Comparison of ENCODE assay signal across 9 cellular contexts in the genomic region with DNA sequence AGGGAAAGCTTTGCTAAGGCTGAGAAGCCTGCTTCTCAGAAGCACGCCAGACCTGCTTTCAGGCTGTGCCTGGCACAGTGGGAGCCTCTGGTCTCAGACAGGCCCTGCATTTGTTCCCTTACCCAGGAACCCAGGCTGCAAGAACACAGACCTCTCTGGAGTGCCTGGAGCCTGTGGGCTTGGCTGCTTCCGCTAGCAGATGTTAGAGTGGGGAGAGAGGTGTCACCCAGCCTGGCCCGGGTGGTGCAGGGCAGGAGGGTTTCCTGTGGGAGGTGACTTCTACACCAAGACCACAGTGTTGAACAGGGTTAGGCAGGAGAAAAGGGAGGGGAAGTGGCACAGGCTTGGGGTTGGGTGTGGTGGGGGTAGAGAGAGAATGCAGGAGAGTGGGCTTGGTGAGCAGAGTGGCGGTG. TPM values are rescaled to one million over a fixed set of nuclear protein-coding genes. Genes with fewer than 3 reads are reported as not detected.
DNase-seq lines count a peak whose midpoint lies in the region; ATAC-seq, FAIRE-seq and TF ChIP-seq lines count a peak whose summit lies in the region.
"Had no signal": no experiment of that assay in that cellular context is flagged by ENCODE, and none has a peak within 500 bp of the region (broad histone marks: within the 10 kb centered on the region; RNA-seq: fewer than 3 reads in every experiment).

No MANE protein-coding gene starts in this region.

- peak overlapping the region; percentile 95 for H3K27ac Mint-ChIP-seq in activated T-helper 17 cell treated with anti-CD3 and anti-CD28 coated beads, Interleukin-2, amount 50 U/mL, for 72 hours

- no peak overlapping the region for H3K9ac ChIP-seq in colonic mucosa (ENCODE audit: low read depth in 2 of 2, low read length in 2 of 2)

- H3K4me1 ChIP-seq in colonic mucosa: no peaks in the 10 kb centered on the region
- H3K4me1 ChIP-seq: tibial artery had no signal

- H3K9me3 Mint-ChIP-seq in activated T-helper 17 cell treated with anti-CD3 and anti-CD28 coated beads, Interleukin-2, amount 50 U/mL, for 72 hours: peaks cover 4% of the 10 kb centered on the region

- no peak for TF ChIP-seq POLR2A in GM12891 (IDR thresholded peaks at IDR 0.05; ENCODE audit: low read depth, low read length)

- H3K27ac ChIP-seq in skin epidermis (peak overlapping the region in 20 of 21 experiments; percentile 4 to 95 (median 51)), colonic mucosa (no peak overlapping the region)
- H3K27ac ChIP-seq: tibial artery had no signal

- POLR2A ChIA-PET in GM10248 (lab: Yijun Ruan, JAX): no interaction called here

- no peaks in the 10 kb centered on the region for H3K36me3 ChIP-seq in colonic mucosa
- H3K36me3 ChIP-seq: tibial artery had no signal

- no peaks in the 10 kb centered on the region for H3K27me3 Mint-ChIP-seq in activated T-helper 17 cell treated with anti-CD3 and anti-CD28 coated beads, Interleukin-2, amount 50 U/mL, for 72 hours

- intact Hi-C loops in colonic mucosa (cut with DNase I): loop anchor here (5.0 kb wide), 1 partner anchor 130 kb away; no protein-coding TSS in a partner anchor

- peak; percentile 56 for FAIRE-seq in GM12891 (lab: Jason Lieb, UNC)

- TF ChIP-seq CTCF in colonic mucosa (IDR thresholded peaks at IDR 0.05) (no peak), GM10248 (IDR thresholded peaks at IDR 0.05; ENCODE audit: control extremely low read depth, extremely low read depth, low read depth, missing control alignments) (no peak)

- H3K9me3 ChIP-seq in colonic mucosa: no peaks in the 10 kb centered on the region

- H3K36me3 Mint-ChIP-seq in activated T-helper 17 cell treated with anti-CD3 and anti-CD28 coated beads, Interleukin-2, amount 50 U/mL, for 72 hours (ENCODE audit: low read depth): peaks cover 32% of the 10 kb centered on the region

- ATAC-seq in activated T-helper 17 cell treated with anti-CD3 and anti-CD28 coated beads, Interleukin-2, amount 50 U/mL, for 72 hours (replicated peaks): peak; percentile 64
- no peak for ATAC-seq in HG03354 (IDR thresholded peaks at IDR 0.05; ENCODE audit: poor library complexity, severe bottlenecking, unreplicated experiment)

- no peak for DNase-seq in GM12891 (ENCODE audit: insufficient read length, low spot score)
- peak; percentile 67 for DNase-seq in MV-4-11 (lab: John Stamatoyannopoulos, UW)
- DNase-seq in NCI-H69 (lab: John Stamatoyannopoulos, UW): no peak
- no peak for DNase-seq in colonic mucosa
- DNase-seq in GM10248 (ENCODE audit: extremely low spot score): no peak

- no peak overlapping the region for H3K4me3 ChIP-seq in skin epidermis
- H3K4me3 ChIP-seq in colonic mucosa: no peak overlapping the region
- H3K4me3 ChIP-seq: tibial artery had no signal

- no peaks in the 10 kb centered on the region for H3K27me3 ChIP-seq in colonic mucosa

- H3K4me1 Mint-ChIP-seq in activated T-helper 17 cell treated with anti-CD3 and anti-CD28 coated beads, Interleukin-2, amount 50 U/mL, for 72 hours: peaks cover 23% of the 10 kb centered on the region

- peak overlapping the region; percentile 83 for H3K4me3 Mint-ChIP-seq in activated T-helper 17 cell treated with anti-CD3 and anti-CD28 coated beads, Interleukin-2, amount 50 U/mL, for 72 hours

- CTCF ChIA-PET in GM10248 (lab: Yijun Ruan, JAX): interaction anchor here (1.0 to 11.2 kb wide), 11 partner anchors 9 to 89 kb away, joined by 3 to 179 read pairs (median 7); a partner anchor contains a TSS

TF ChIP-seq in GM12891, 5 proteins besides CTCF, POLR2A, EP300 and RAD21:
- TF ChIP-seq TAF1 (IDR thresholded peaks at IDR 0.05; ENCODE audit: low read depth, low read length) (no peak), POLR2AphosphoS5 (IDR thresholded peaks at IDR 0.05; ENCODE audit: low read depth, low read length) (no peak), SPI1 (IDR thresholded peaks at IDR 0.05; ENCODE audit: low read depth, low read length) (no peak)

RNA-seq across cellular contexts. Expression of a gene that starts 35.8 kb away (rescaled TPM):
- 1.1 TPM for polyA plus RNA-seq in GM12891 (2012; ENCODE audit: low read depth, missing spikeins)
- 10 to 100 TPM; 10.7 to 34.3 TPM for total RNA-seq in activated T-helper 17 cell treated with anti-CD3 and anti-CD28 coated beads, Interleukin-2, amount 50 U/mL, for 72 hours
- total RNA-seq in colonic mucosa: 100 to 1,000 TPM in 1 of 2 donors, 10 to 100 TPM in 1; 68.9 to 126 TPM

RNA-seq across cellular contexts. Expression of a gene that starts 50.2 kb away (rescaled TPM):
- 58.0 TPM for polyA plus RNA-seq in GM12891 (2012; ENCODE audit: low read depth, missing spikeins)
- 10 to 100 TPM; 13.7 to 36.9 TPM for total RNA-seq in activated T-helper 17 cell treated with anti-CD3 and anti-CD28 coated beads, Interleukin-2, amount 50 U/mL, for 72 hours
- total RNA-seq in colonic mucosa: 1 to 10 TPM; 1.4 to 3.0 TPM

RNA-seq across cellular contexts. Expression of a gene that starts 56.2 kb away (rescaled TPM):
- polyA plus RNA-seq in GM12891 (2012; ENCODE audit: low read depth, missing spikeins): 7.6 TPM
- 10 to 100 TPM; 16.7 to 21.2 TPM for total RNA-seq in activated T-helper 17 cell treated with anti-CD3 and anti-CD28 coated beads, Interleukin-2, amount 50 U/mL, for 72 hours
- total RNA-seq in colonic mucosa: 1 to 10 TPM; 1.9 to 2.5 TPM

Comparison
In these comparisons a context has a peak if more than half of its experiments do, and no peak if none do; other contexts are left out.
1. RNA of a gene that starts 56.2 kb away (total RNA-seq): 16.7 to 21.2 TPM in activated T-helper 17 cell treated with anti-CD3 and anti-CD28 coated beads, Interleukin-2, amount 50 U/mL, for 72 hours; 1.9 to 2.5 TPM in colonic mucosa; every median in the first group is over 4 times any median in the second.